In the genomic region with DNA sequence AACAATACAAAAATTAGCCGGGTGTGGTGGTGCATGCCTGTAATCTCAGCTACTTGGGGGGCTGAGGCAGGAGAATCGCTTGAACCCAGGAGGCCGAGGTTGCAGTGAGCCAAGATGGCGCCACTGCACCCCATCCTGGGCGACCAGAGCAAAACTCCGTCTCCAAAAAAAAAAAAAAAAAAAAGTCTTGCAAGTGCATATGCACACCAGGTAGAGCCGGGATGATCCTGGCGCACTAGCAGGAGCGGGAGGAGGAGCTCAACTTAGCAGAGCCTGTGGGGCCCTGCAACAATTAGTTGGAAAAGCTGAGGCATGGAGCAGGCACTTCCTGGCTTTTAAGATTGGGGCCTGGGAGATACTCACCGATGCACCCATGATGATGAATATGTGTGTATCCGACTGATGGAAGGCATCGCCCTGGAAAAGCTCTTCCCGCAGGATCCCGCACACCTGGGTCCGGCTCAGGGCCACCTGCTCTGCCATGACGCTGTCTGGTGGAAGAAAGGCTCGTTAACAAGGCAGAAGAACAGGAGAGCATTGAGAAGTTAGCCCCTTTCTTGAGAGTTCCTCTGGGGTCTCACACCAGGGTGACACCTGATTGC, we compare ENCODE assay signal across 8 cellular contexts. TPM values are rescaled to one million over a fixed set of nuclear protein-coding genes. Genes with fewer than 3 reads are reported as not detected.
DNase-seq lines count a peak whose midpoint lies in the region; ATAC-seq and TF ChIP-seq lines count a peak whose summit lies in the region.

No MANE protein-coding gene starts in this region.

- no peak for DNase-seq in BJ (ENCODE audit: low read depth)
- no peak for DNase-seq in Jurkat, Clone E6-1 (ENCODE audit: low read depth, low spot score)
- no peak for DNase-seq in chondrocyte (ENCODE audit: low spot score)
- no peak for DNase-seq in naive thymus-derived CD8-positive, alpha-beta T cell
- DNase-seq in NCI-H774 (lab: John Stamatoyannopoulos, UW), result no peak
- no peak for DNase-seq in NCI-H146 (lab: John Stamatoyannopoulos, UW)
- no peak for DNase-seq in GM20000 (ENCODE audit: low spot score)
- no peak for DNase-seq in NCI-H1694 treated with DMSO at 0.1 percent for 48 hours (lab: John Stamatoyannopoulos, UW)

- POLR2A ChIA-PET in BJ (lab: Charles Lee), result interaction anchor here (0.7 kb wide), 1 partner anchor 9 kb away, joined by 3 read pairs; no protein-coding TSS in a partner anchor
- POLR2A ChIA-PET in naive thymus-derived CD8-positive, alpha-beta T cell (lab: Charles Lee), result interaction anchor here (1.1 to 1.4 kb wide), 3 partner anchors 9 to 410 kb away, joined by 3 to 4 read pairs (median 4); partner anchors contain the start of gene DKC1

- no peaks in the 10 kb centered on the region for H3K27me3 Mint-ChIP-seq in chondrocyte (ENCODE audit: low read depth)
- H3K27me3 Mint-ChIP-seq in naive thymus-derived CD8-positive, alpha-beta T cell, result no peaks in the 10 kb centered on the region

- no peaks in the 10 kb centered on the region for H3K27me3 ChIP-seq in BJ (ENCODE audit: control insufficient read depth, insufficient read depth, low read length)

- peak overlapping the region; percentile 51 for H3K4me3 ChIP-seq in BJ (ENCODE audit: low read depth, low read length)
- H3K4me3 ChIP-seq in Jurkat, Clone E6-1 (ENCODE audit: low read length), result peak overlapping the region; percentile 73

- TF ChIP-seq CTCF in BJ (IDR thresholded peaks at IDR 0.05; ENCODE audit: insufficient read depth, low read depth, low read length), result no peak
- no peak for TF ChIP-seq CTCF in chondrocyte (IDR thresholded peaks at IDR 0.05)
- TF ChIP-seq CTCF in GM20000 (IDR thresholded peaks at IDR 0.05; ENCODE audit: extremely low read depth, missing control alignments), result no peak

- H3K4me3 Mint-ChIP-seq in chondrocyte (ENCODE audit: unreplicated experiment), result peak overlapping the region; percentile 75
- peak overlapping the region; percentile 65 to 94 (median 74) for H3K4me3 Mint-ChIP-seq in naive thymus-derived CD8-positive, alpha-beta T cell

- peaks cover 5% of the 10 kb centered on the region for H3K9me3 Mint-ChIP-seq in chondrocyte (ENCODE audit: low read depth)
- H3K9me3 Mint-ChIP-seq in naive thymus-derived CD8-positive, alpha-beta T cell, result no peaks in the 10 kb centered on the region

- H3K36me3 Mint-ChIP-seq in chondrocyte (ENCODE audit: low read depth), result peaks cover 4% of the 10 kb centered on the region
- peaks cover 0 to 14% (median 0%) of the 10 kb centered on the region in 3 donors for H3K36me3 Mint-ChIP-seq in naive thymus-derived CD8-positive, alpha-beta T cell

- CTCF ChIA-PET in BJ (lab: Yijun Ruan, JAX), result no interaction called here

- H3K4me1 Mint-ChIP-seq in chondrocyte (ENCODE audit: low read depth), result peaks cover 56% of the 10 kb centered on the region
- peaks cover 21 to 60% (median 48%) of the 10 kb centered on the region in 4 donors for H3K4me1 Mint-ChIP-seq in naive thymus-derived CD8-positive, alpha-beta T cell

- no peaks in the 10 kb centered on the region; the same call in none of the 2 replicates for H3K36me3 ChIP-seq in BJ (ENCODE audit: control insufficient read depth, insufficient read depth, low read length)

- peak overlapping the region; percentile 59 for H3K27ac Mint-ChIP-seq in chondrocyte (ENCODE audit: unreplicated experiment)
- H3K27ac Mint-ChIP-seq in naive thymus-derived CD8-positive, alpha-beta T cell, result peak overlapping the region in 9 of 10 donors; percentile 15 to 89 (median 67)

- no peak for ATAC-seq in naive thymus-derived CD8-positive, alpha-beta T cell

RNA-seq across cellular contexts. Expression of gene G6PD, which starts 0.9 kb away (rescaled TPM):
- 57.7 and 157 TPM in 2 replicates for polyA plus RNA-seq in BJ (2011; rRNA removed)
- 75.1 and 90.8 TPM in 2 replicates for polyA minus RNA-seq in BJ (2011; rRNA and poly(A)+ RNA removed)
- polyA plus RNA-seq in Jurkat, Clone E6-1 (2012; ENCODE audit: insufficient read depth, insufficient read length), result 106 TPM
- 63.9 to 165 TPM (median 67.6 TPM) in 3 replicates for total RNA-seq in chondrocyte
- 10 to 100 TPM; 58.1 to 59.4 TPM for total RNA-seq in naive thymus-derived CD8-positive, alpha-beta T cell
- polyA plus RNA-seq in naive thymus-derived CD8-positive, alpha-beta T cell, result 1 to 10 TPM; 6.9 to 7.9 (median 7.1) TPM

RNA-seq across cellular contexts. Expression of gene IKBKG, which starts 1.6 kb away (rescaled TPM):
- 22.6 and 38.8 TPM in 2 replicates for polyA plus RNA-seq in BJ (2011; rRNA removed)
- polyA minus RNA-seq in BJ (2011; rRNA and poly(A)+ RNA removed), result 8.2 and 13.5 TPM in 2 replicates
- polyA plus RNA-seq in Jurkat, Clone E6-1 (2012; ENCODE audit: insufficient read depth, insufficient read length), result 37.8 TPM
- 21.6 to 28.3 TPM (median 22.4 TPM) in 3 replicates for total RNA-seq in chondrocyte
- total RNA-seq in naive thymus-derived CD8-positive, alpha-beta T cell, result 10 to 100 TPM; 45.0 to 48.2 TPM
- 10 to 100 TPM; 18.4 to 24.2 (median 19.4) TPM for polyA plus RNA-seq in naive thymus-derived CD8-positive, alpha-beta T cell

RNA-seq across cellular contexts. Expression of gene FAM3A, which starts 29.7 kb away (rescaled TPM):
- polyA plus RNA-seq in BJ (2011; rRNA removed), result 17.3 and 34.8 TPM in 2 replicates
- polyA minus RNA-seq in BJ (2011; rRNA and poly(A)+ RNA removed), result 10.7 and 16.4 TPM in 2 replicates
- polyA plus RNA-seq in Jurkat, Clone E6-1 (2012; ENCODE audit: insufficient read depth, insufficient read length), result 28.8 TPM
- 35.7 to 38.5 TPM (median 36.5 TPM) in 3 replicates for total RNA-seq in chondrocyte
- 10 to 100 TPM; 66.0 to 69.4 TPM for total RNA-seq in naive thymus-derived CD8-positive, alpha-beta T cell
- 10 to 100 TPM; 24.3 to 33.3 (median 26.0) TPM for polyA plus RNA-seq in naive thymus-derived CD8-positive, alpha-beta T cell

RNA-seq across cellular contexts. Expression of gene CTAG1A, which starts 39.2 kb away (rescaled TPM):
- polyA plus RNA-seq in BJ (2011; rRNA removed), result not detected in 2 replicates
- not detected in 2 replicates for polyA minus RNA-seq in BJ (2011; rRNA and poly(A)+ RNA removed)
- polyA plus RNA-seq in Jurkat, Clone E6-1 (2012; ENCODE audit: insufficient read depth, insufficient read length), result not detected
- not detected in 3 replicates for total RNA-seq in chondrocyte
- not detected for total RNA-seq in naive thymus-derived CD8-positive, alpha-beta T cell
- not detected for polyA plus RNA-seq in naive thymus-derived CD8-positive, alpha-beta T cell

RNA-seq across cellular contexts. Expression of gene SLC10A3, which starts 55.3 kb away (rescaled TPM):
- polyA plus RNA-seq in BJ (2011; rRNA removed), result 26.8 and 45.6 TPM in 2 replicates
- 22.8 and 26.9 TPM in 2 replicates for polyA minus RNA-seq in BJ (2011; rRNA and poly(A)+ RNA removed)
- polyA plus RNA-seq in Jurkat, Clone E6-1 (2012; ENCODE audit: insufficient read depth, insufficient read length), result 11.9 TPM
- 26.8 to 28.9 TPM (median 28.9 TPM) in 3 replicates for total RNA-seq in chondrocyte
- total RNA-seq in naive thymus-derived CD8-positive, alpha-beta T cell, result 10 to 100 TPM; 18.2 to 20.9 TPM
- polyA plus RNA-seq in naive thymus-derived CD8-positive, alpha-beta T cell, result 10 to 100 TPM; 30.5 to 42.3 (median 35.9) TPM
